ENCODE assay signal across 18 cellular contexts in the genomic region with DNA sequence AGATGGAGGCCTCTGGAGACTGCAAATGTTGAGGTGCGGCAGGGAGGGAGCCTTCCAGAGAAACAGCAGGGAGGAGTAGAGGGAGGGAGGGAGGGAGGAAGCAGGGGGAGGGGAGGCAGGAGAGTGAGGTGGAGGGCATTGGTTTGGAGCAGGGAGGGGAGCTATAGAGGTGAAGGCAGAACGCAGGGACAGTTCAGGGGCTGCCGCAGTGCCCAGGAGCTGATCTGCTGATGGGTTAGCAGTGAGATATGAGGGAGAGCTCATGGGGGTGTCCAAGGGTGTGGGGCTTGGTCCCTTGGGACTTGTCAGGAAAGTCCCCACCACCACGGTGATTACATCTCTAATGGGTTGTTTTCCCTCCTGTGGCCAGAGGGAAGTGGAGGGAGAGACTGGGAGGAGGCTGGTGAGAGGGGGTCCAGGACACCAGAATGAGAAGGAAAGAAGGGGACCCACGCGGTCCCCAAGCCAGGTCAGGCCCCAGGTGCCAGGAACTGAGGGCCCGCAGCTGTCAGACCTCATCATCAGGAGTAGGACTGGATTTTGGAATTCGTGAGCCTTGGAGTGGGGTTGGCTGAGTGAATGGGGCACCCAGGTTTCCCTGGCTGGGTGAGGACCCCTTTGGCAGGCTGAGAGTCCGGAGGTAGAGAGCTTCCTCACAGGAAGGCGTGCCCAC. TPM values are rescaled to one million over a fixed set of nuclear protein-coding genes. Genes with fewer than 3 reads are reported as not detected.
DNase-seq lines count a peak whose midpoint lies in the region; ATAC-seq, FAIRE-seq and TF ChIP-seq lines count a peak whose summit lies in the region.
"Had no signal": no experiment of that assay in that cellular context is flagged by ENCODE, and none has a peak within 500 bp of the region (broad histone marks: within the 10 kb centered on the region; RNA-seq: fewer than 3 reads in every experiment).

No MANE protein-coding gene starts in this region.

- H2BK5ac ChIP-seq in mesenchymal stem cell (ENCODE audit: low read depth, low read length, poor library complexity, severe bottlenecking), result no peak overlapping the region

- TF ChIP-seq CTCF in heart right ventricle (IDR thresholded peaks at IDR 0.05) (no peak), body of pancreas (IDR thresholded peaks at IDR 0.05) (no peak)

- no peak overlapping the region for H3K14ac ChIP-seq in mesenchymal stem cell (ENCODE audit: low read length in 2 of 2)

- no peak overlapping the region for H2BK12ac ChIP-seq in mesenchymal stem cell (ENCODE audit: low read length in 2 of 2)

- peaks cover 0 to 64% (median 38%) of the 10 kb centered on the region in 9 donors for H3K4me1 ChIP-seq in heart right ventricle
- H3K4me1 ChIP-seq in body of pancreas, result peaks cover 25% of the 10 kb centered on the region
- peaks cover 10% of the 10 kb centered on the region for H3K4me1 ChIP-seq in mesenchymal stem cell (ENCODE audit: control insufficient read depth, insufficient read depth, low read depth, low read length)

- WGBS in heart right ventricle, 2 donors, result 52% methylated on average over 10 of the region's 10 CpGs
- 52 to 62% methylated on average over 9 to 10 of the region's 10 CpGs for WGBS in body of pancreas, 2 donors
- 58% methylated on average over 10 of the region's 10 CpGs for WGBS in mesenchymal stem cell

- H3K4me3 ChIP-seq in heart right ventricle (no peak overlapping the region), body of pancreas (no peak overlapping the region), mesenchymal stem cell (ENCODE audit: insufficient read depth in 1 of 2, low read depth in 1 of 2, low read length in 2 of 2) (no peak overlapping the region)
- H3K4me3 ChIP-seq: MG63 had no signal

- no peak overlapping the region for H3K4me2 ChIP-seq in mesenchymal stem cell (ENCODE audit: low read length, poor library complexity, severe bottlenecking)

- no peak overlapping the region for H2AK5ac ChIP-seq in mesenchymal stem cell (ENCODE audit: low read length, severe bottlenecking)

- H2BK120ac ChIP-seq in mesenchymal stem cell (ENCODE audit: low read depth, low read length), result no peak overlapping the region

- peak; percentile 82 for FAIRE-seq in urothelium cell line (lab: Jason Lieb, UNC)
- FAIRE-seq: frontal cortex, G401.6, GM18507, keratinocyte had no signal

- no peaks in the 10 kb centered on the region for H3K36me3 ChIP-seq in heart right ventricle
- no peaks in the 10 kb centered on the region for H3K36me3 ChIP-seq in body of pancreas (replicated peaks in 1 of 2; ENCODE audit: insufficient read depth in 1 of 2, low read depth in 2 of 2)
- H3K36me3 ChIP-seq in mesenchymal stem cell (ENCODE audit: control insufficient read depth in 1 of 2, insufficient read depth in 2 of 2, low read depth in 1 of 2, low read length in 2 of 2), result no peaks in the 10 kb centered on the region
- H3K36me3 ChIP-seq: MG63 had no signal

- H3K9me3 ChIP-seq in heart right ventricle, result no peaks in the 10 kb centered on the region
- no peaks in the 10 kb centered on the region for H3K9me3 ChIP-seq in body of pancreas
- no peaks in the 10 kb centered on the region for H3K9me3 ChIP-seq in mesenchymal stem cell (ENCODE audit: control insufficient read depth, low read length)
- H3K9me3 ChIP-seq: MG63 had no signal

- H3K4ac ChIP-seq in mesenchymal stem cell (ENCODE audit: low read depth in 1 of 2, low read length in 2 of 2), result no peak overlapping the region

- DNase-seq in heart right ventricle, result no peak
- no peak for DNase-seq in cardiac septum (ENCODE audit: low spot score)
- no peak for DNase-seq in body of pancreas
- DNase-seq in mesenchymal stem cell, result no peak
- no peak for DNase-seq in urothelium cell line (ENCODE audit: low spot score)
- DNase-seq in stimulated activated CD4-positive, alpha-beta T cell treated with anti-CD3 and anti-CD28 coated beads, Interleukin-2, amount 100 ng/mL, for 24 hours, result no peak
- DNase-seq: activated CD4-positive, alpha-beta T cell treated with anti-CD3 and anti-CD28 coated beads for 1 hour; MG63; NCI-H2029 treated with DMSO at 0.1 percent for 48 hours; NCI-H748 treated with DMSO at 0.1 percent for 48 hours had no signal

- no peak overlapping the region for H2AFZ ChIP-seq in mesenchymal stem cell (ENCODE audit: low read depth, low read length)

- H3K27me3 ChIP-seq in heart right ventricle (peaks cover 0 to 53% (median 8%) of the 10 kb centered on the region in 7 donors), body of pancreas (peaks cover 0 to 5% of the 10 kb centered on the region in 2 donors), mesenchymal stem cell (ENCODE audit: control insufficient read depth in 1 of 2, insufficient read depth in 1 of 2, low read length in 2 of 2) (peaks cover 51 to 68% of the 10 kb centered on the region in 2 experiments)
- H3K27me3 ChIP-seq: MG63 had no signal

- TF ChIP-seq POLR2A in body of pancreas (IDR thresholded peaks at IDR 0.05), result no peak

- no peak overlapping the region for H3K18ac ChIP-seq in mesenchymal stem cell (ENCODE audit: low read depth in 1 of 2, low read length in 2 of 2)

- H3K79me1 ChIP-seq in mesenchymal stem cell (replicated peaks; ENCODE audit: low read length, poor library complexity, severe bottlenecking), result no peaks in the 10 kb centered on the region

- no peak overlapping the region for H4K91ac ChIP-seq in mesenchymal stem cell (ENCODE audit: low read length)

- intact Hi-C loops in heart right ventricle (cut with DNase I) (no loop called here), cardiac septum (cut with DNase I) (no loop called here), body of pancreas (cut with DNase I) (no loop called here)

- H3K27ac ChIP-seq in heart right ventricle (peak overlapping the region in 9 of 10 donors; percentile 9 to 75 (median 53)), body of pancreas (peak overlapping the region; percentile 58 to 84 (median 76)), mesenchymal stem cell (ENCODE audit: low read length, poor library complexity, severe bottlenecking) (no peak overlapping the region)

- ATAC-seq in heart right ventricle (no peak), body of pancreas (peak; percentile 7), HG03159 (IDR thresholded peaks at IDR 0.05; ENCODE audit: unreplicated experiment) (no peak), GM18858 (IDR thresholded peaks at IDR 0.05; ENCODE audit: unreplicated experiment) (no peak)
- ATAC-seq: activated naive CD4-positive, alpha-beta T cell treated with anti-CD3 and anti-CD28 coated beads, Interleukin-2, amount 50 U/mL, for 72 hours had no signal

- H3K23ac ChIP-seq in mesenchymal stem cell (ENCODE audit: low read length in 2 of 2), result no peak overlapping the region

- peak overlapping the region; percentile 34 for H2BK15ac ChIP-seq in mesenchymal stem cell (ENCODE audit: low read depth, poor library complexity, severe bottlenecking)

- no peak overlapping the region for H4K8ac ChIP-seq in mesenchymal stem cell (ENCODE audit: low read length)

- no peak overlapping the region for H3K9ac ChIP-seq in mesenchymal stem cell (ENCODE audit: low read length)

RNA-seq across cellular contexts. Expression of a gene that starts 11.2 kb away (rescaled TPM):
- total RNA-seq in heart right ventricle (10 to 100 TPM in 7 of 10 donors, 1 to 10 TPM in 3; 5.7 to 35.1 (median 14.4) TPM), cardiac septum (3.7 TPM), body of pancreas (10 to 100 TPM in 1 of 2 donors, 1 to 10 TPM in 1; 6.2 to 18.8 TPM)
- 10 to 100 TPM; 38.6 to 57.8 TPM for polyA plus RNA-seq in heart right ventricle
- not detected for polyA plus RNA-seq in mesenchymal stem cell (2013, experiment 1 of 2)
- not detected for polyA plus RNA-seq in mesenchymal stem cell (2013, experiment 2 of 2)
- total RNA-seq: activated naive CD4-positive, alpha-beta T cell treated with anti-CD3 and anti-CD28 coated beads, Interleukin-2, amount 50 U/mL, for 72 hours; T-helper 1 cell treated with Interleukin-12 subunit alpha and Interleukin-12 subunit beta and Interleukin-4 antibody, amounts not matched to agents 30 ng/mL and 1 ng/mL, for 36 hours had no signal
- polyA plus RNA-seq: keratinocyte had no signal
